In the genomic region with DNA sequence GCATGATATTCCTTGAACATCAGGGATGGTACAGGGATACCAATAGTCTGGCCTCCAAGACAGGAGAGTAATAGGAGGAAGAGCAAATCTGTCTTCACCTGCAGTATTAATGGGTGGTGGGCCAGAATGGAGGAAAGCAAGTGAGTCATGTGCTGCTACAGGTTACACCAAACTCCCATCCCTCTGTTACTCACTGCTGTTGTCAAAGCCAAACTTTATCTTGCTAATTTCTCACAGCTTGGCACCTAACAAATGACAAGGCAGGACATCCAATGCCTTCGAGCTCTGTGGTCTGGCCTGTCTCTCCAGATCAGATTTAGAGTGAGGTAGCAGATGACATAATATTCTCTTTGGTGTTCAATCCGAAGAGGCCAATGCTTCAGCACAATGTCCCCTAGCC, we compare ENCODE assay signal across 24 cellular contexts. TPM values are rescaled to one million over a fixed set of nuclear protein-coding genes. Genes with fewer than 3 reads are reported as not detected.
"Had no signal": no experiment of that assay in that cellular context is flagged by ENCODE, and none has a peak within 500 bp of the region (broad histone marks: within the 10 kb centered on the region; RNA-seq: fewer than 3 reads in every experiment).

No MANE protein-coding gene starts in this region.

- H3K4me3 ChIP-seq: dorsolateral prefrontal cortex, heart right ventricle, mucosa of descending colon, sigmoid colon, skin epidermis, stomach, thoracic aorta, transverse colon had no signal

- H3K27me3 ChIP-seq: heart right ventricle, neutrophil, stomach, transverse colon had no signal

- H3K27ac ChIP-seq: dorsolateral prefrontal cortex, heart right ventricle, neutrophil, sigmoid colon, skin epidermis, stomach, thoracic aorta, transverse colon had no signal

- ATAC-seq: esophagus mucosa; heart right ventricle; mucosa of descending colon; naive thymus-derived CD8-positive, alpha-beta T cell had no signal

- H3K4me1 ChIP-seq: sigmoid colon, stomach had no signal

- H3K36me3 Mint-ChIP-seq: naive thymus-derived CD8-positive, alpha-beta T cell had no signal

- H3K9me3 Mint-ChIP-seq: naive thymus-derived CD8-positive, alpha-beta T cell had no signal

- H3K9me3 ChIP-seq: heart right ventricle, mucosa of descending colon, neutrophil, sigmoid colon, stomach, thoracic aorta, transverse colon had no signal

- H3K36me3 ChIP-seq: heart right ventricle, neutrophil, sigmoid colon, stomach, thoracic aorta, transverse colon had no signal

- H3K4me3 Mint-ChIP-seq: naive thymus-derived CD8-positive, alpha-beta T cell had no signal

- DNase-seq: cortex of kidney; dorsolateral prefrontal cortex; effector CD8-positive, alpha-beta T cell; heart right ventricle; hypothalamus; kidney glomerular epithelial cell; mucosa of descending colon; naive thymus-derived CD8-positive, alpha-beta T cell; posterior cingulate gyrus; sigmoid colon; stimulated activated CD4-positive, alpha-beta T cell treated with anti-CD3 and anti-CD28 coated beads, Interleukin-2, amount 100 ng/mL, for 24 hours; stimulated activated CD4-positive, alpha-beta T cell treated with anti-CD3 and anti-CD28 coated beads, Interleukin-4, amount 100 ng/mL, for 4 hours; stimulated activated naive CD4-positive, alpha-beta T cell; stomach; substantia nigra; transverse colon had no signal

RNA-seq across cellular contexts. Expression of a gene that starts 26.8 kb away (rescaled TPM):
- total RNA-seq: fibroblast of lung, glomerular endothelial cell, liver, pulmonary artery endothelial cell, stomach, thoracic aorta, transverse colon had no signal
